ENCODE assay signal across 29 cellular contexts in genomic region chr4:26491449-26492170, GRCh38. TPM values are rescaled to one million over a fixed set of nuclear protein-coding genes. Genes with fewer than 3 reads are reported as not detected.
"Had no signal": no experiment of that assay in that cellular context is flagged by ENCODE, and none has a peak within 500 bp of the region (broad histone marks: within the 10 kb centered on the region; RNA-seq: fewer than 3 reads in every experiment).

No MANE protein-coding gene starts in this region.

- H3K36me3 Mint-ChIP-seq: activated naive CD4-positive, alpha-beta T cell treated with anti-CD3 and anti-CD28 coated beads, Interleukin-2, amount 50 U/mL, for 72 hours; brain; mesothelial cell of epicardium; naive thymus-derived CD8-positive, alpha-beta T cell had no signal

- H3K4me1 ChIP-seq: pancreas, psoas muscle, right atrium auricular region, spleen, tibial artery had no signal

- H3K4me1 Mint-ChIP-seq: activated B cell treated with CpG ODN at 0.5 μM for 24 hours; activated CD4-positive, alpha-beta T cell treated with anti-CD3 and anti-CD28 coated beads for 36 hours; activated T-helper 17 cell treated with anti-CD3 and anti-CD28 coated beads, Interleukin-2, amount 50 U/mL, for 72 hours; mesothelial cell of epicardium; naive thymus-derived CD8-positive, alpha-beta T cell had no signal

- H3K9me3 Mint-ChIP-seq: activated naive CD4-positive, alpha-beta T cell treated with anti-CD3 and anti-CD28 coated beads, Interleukin-2, amount 50 U/mL, for 72 hours; activated T-cell treated with anti-CD3 and anti-CD28 coated beads, Interleukin-2, amount 50 U/mL, for 24 hours; activated T-helper 17 cell treated with anti-CD3 and anti-CD28 coated beads, Interleukin-2, amount 50 U/mL, for 72 hours; dendritic cell treated with granulocyte-macrophage colony-stimulating factor and Interleukin-4, amounts not matched to agents 40 ng/mL and 50 ng/mL, for 4 days; mesothelial cell of epicardium; stimulated activated naive CD8-positive, alpha-beta T cell treated with anti-CD3 and anti-CD28 coated beads, Interleukin-15, Interleukin-2, amounts not matched to agents 100 ng/mL and 50 ng/mL, for 24 hours had no signal

- H3K27me3 ChIP-seq: pancreas, right atrium auricular region had no signal

- H3K27ac ChIP-seq: pancreas, psoas muscle, right atrium auricular region, spleen, tibial artery had no signal

- H3K4me3 Mint-ChIP-seq: activated B cell treated with CpG ODN at 0.5 μM for 24 hours; activated CD4-positive, alpha-beta T cell treated with anti-CD3 and anti-CD28 coated beads for 36 hours; activated T-cell treated with anti-CD3 and anti-CD28 coated beads, Interleukin-2, amount 50 U/mL, for 24 hours; activated T-helper 17 cell treated with anti-CD3 and anti-CD28 coated beads, Interleukin-2, amount 50 U/mL, for 72 hours; dendritic cell treated with granulocyte-macrophage colony-stimulating factor and Interleukin-4, amounts not matched to agents 40 ng/mL and 50 ng/mL, for 4 days; mesothelial cell of epicardium; naive thymus-derived CD8-positive, alpha-beta T cell; stimulated activated naive CD8-positive, alpha-beta T cell treated with anti-CD3 and anti-CD28 coated beads, Interleukin-15, Interleukin-2, amounts not matched to agents 100 ng/mL and 50 ng/mL, for 24 hours had no signal

- H3K36me3 ChIP-seq: pancreas, right atrium auricular region, spleen, tibial artery had no signal

- FAIRE-seq: endometrium, pancreas, TTC549 had no signal

- H3K9me3 ChIP-seq: pancreas, psoas muscle, right atrium auricular region, spleen, tibial artery had no signal

- DNase-seq: activated B cell treated with CpG ODN at 0.5 μM for 24 hours; activated CD4-positive, alpha-beta T cell treated with anti-CD3 and anti-CD28 coated beads for 36 hours; activated CD4-positive, alpha-beta T cell treated with anti-CD3 and anti-CD28 coated beads, Interleukin-2, amount 50 U/mL, for 4 hours; activated CD8-positive, alpha-beta memory T cell treated with anti-CD3 and anti-CD28 coated beads for 24 hours; activated CD8-positive, alpha-beta memory T cell treated with anti-CD3 and anti-CD28 coated beads, Interleukin-2, amount 50 U/mL, for 4 hours; activated T-cell treated with anti-CD3 and anti-CD28 coated beads, Interleukin-2, amount 50 U/mL, for 24 hours; aorta; effector CD4-positive, alpha-beta T cell; left ventricle myocardium superior; mammary epithelial cell; naive thymus-derived CD8-positive, alpha-beta T cell; pancreas; psoas muscle; spleen; stimulated activated CD4-positive, alpha-beta T cell treated with anti-CD3 and anti-CD28 coated beads, Interleukin-4, amount 100 ng/mL, for 4 hours; tibial artery had no signal

- H3K4me3 ChIP-seq: pancreas, psoas muscle, right atrium auricular region, spleen, tibial artery had no signal

- H3K27ac Mint-ChIP-seq: activated B cell treated with CpG ODN at 0.5 μM for 24 hours; activated CD4-positive, alpha-beta T cell treated with anti-CD3 and anti-CD28 coated beads for 36 hours; activated naive CD4-positive, alpha-beta T cell treated with anti-CD3 and anti-CD28 coated beads, Interleukin-2, amount 50 U/mL, for 72 hours; activated T-cell treated with anti-CD3 and anti-CD28 coated beads, Interleukin-2, amount 50 U/mL, for 24 hours; activated T-helper 17 cell treated with anti-CD3 and anti-CD28 coated beads, Interleukin-2, amount 50 U/mL, for 72 hours; dendritic cell treated with granulocyte-macrophage colony-stimulating factor and Interleukin-4, amounts not matched to agents 40 ng/mL and 50 ng/mL, for 4 days; mesothelial cell of epicardium; stimulated activated naive CD8-positive, alpha-beta T cell treated with anti-CD3 and anti-CD28 coated beads, Interleukin-15, Interleukin-2, amounts not matched to agents 100 ng/mL and 50 ng/mL, for 24 hours had no signal

RNA-seq across cellular contexts. Expression of gene CCKAR, which starts 1.3 kb away (rescaled TPM):
- total RNA-seq: activated B cell treated with CpG ODN at 0.5 μM for 24 hours; activated CD4-positive, alpha-beta T cell treated with anti-CD3 and anti-CD28 coated beads for 36 hours; activated naive CD4-positive, alpha-beta T cell treated with anti-CD3 and anti-CD28 coated beads, Interleukin-2, amount 50 U/mL, for 72 hours; activated T-helper 17 cell treated with anti-CD3 and anti-CD28 coated beads, Interleukin-2, amount 50 U/mL, for 72 hours; aorta; cardiac septum; chondrocyte; epithelial cell of proximal tubule; left ventricle myocardium superior; mammary epithelial cell; mesothelial cell of epicardium; naive thymus-derived CD8-positive, alpha-beta T cell; psoas muscle; right atrium auricular region; spleen had no signal
- polyA plus RNA-seq: aorta; mammary epithelial cell; naive thymus-derived CD8-positive, alpha-beta T cell; pancreas; psoas muscle; spleen; urinary bladder had no signal
